ENCODE assay signal across 18 cellular contexts in genomic region chr6:5034736-5035135, GRCh38. TPM values are rescaled to one million over a fixed set of nuclear protein-coding genes. Genes with fewer than 3 reads are reported as not detected.
"Had no signal": no experiment of that assay in that cellular context is flagged by ENCODE, and none has a peak within 500 bp of the region (broad histone marks: within the 10 kb centered on the region; RNA-seq: fewer than 3 reads in every experiment).

No MANE protein-coding gene starts in this region.

- DNase-seq: activated CD4-positive, alpha-beta memory T cell treated with anti-CD3 and anti-CD28 coated beads, Interleukin-2, amount 10 ng/mL, durations not matched to agents 7 days and 5 days; activated CD4-positive, alpha-beta T cell treated with anti-CD3 and anti-CD28 coated beads for 4 hours; activated gamma-delta T cell; activated T-cell treated with anti-CD3 and anti-CD28 coated beads, Interleukin-2, amount 50 U/mL, for 4 hours; endodermal cell; kidney; left ventricle myocardium inferior; stimulated activated CD4-positive, alpha-beta T cell treated with anti-CD3 and anti-CD28 coated beads, Interleukin-15, amount 100 ng/mL, for 24 hours; stimulated activated CD4-positive, alpha-beta T cell treated with anti-CD3 and anti-CD28 coated beads, Interleukin-4, amount 100 ng/mL, for 24 hours; stimulated activated naive CD4-positive, alpha-beta T cell; T-helper 17 cell had no signal

- H3K79me2 ChIP-seq: hepatocyte had no signal

- H3K4me3 ChIP-seq: dorsolateral prefrontal cortex, esophagus muscularis mucosa, hepatocyte, left ventricle myocardium inferior, right atrium auricular region, tibial nerve had no signal

- H2AFZ ChIP-seq: hepatocyte had no signal

- H3K9me3 Mint-ChIP-seq: activated CD4-positive, alpha-beta memory T cell treated with anti-CD3 and anti-CD28 coated beads, Interleukin-2, amount 10 ng/mL, durations not matched to agents 7 days and 5 days; activated T-cell treated with anti-CD3 and anti-CD28 coated beads, Interleukin-2, amount 50 U/mL, for 4 hours; endodermal cell; natural killer cell treated with Interleukin-12 subunit alpha and Interleukin-12 subunit beta and Interleukin-15 and Interleukin-18, amount 100 ng/mL, for 72 hours had no signal

- H3K27me3 ChIP-seq: dorsolateral prefrontal cortex, esophagus muscularis mucosa, hepatocyte, right atrium auricular region, tibial nerve had no signal

- H3K27me3 Mint-ChIP-seq: T-helper 17 cell had no signal

- H3K9me3 ChIP-seq: esophagus muscularis mucosa, left ventricle myocardium inferior, right atrium auricular region, tibial nerve had no signal

- H3K36me3 ChIP-seq: esophagus muscularis mucosa, left ventricle myocardium inferior, right atrium auricular region, tibial nerve had no signal

- H3K27ac Mint-ChIP-seq: activated CD4-positive, alpha-beta memory T cell treated with anti-CD3 and anti-CD28 coated beads, Interleukin-2, amount 10 ng/mL, durations not matched to agents 7 days and 5 days; endodermal cell; natural killer cell treated with Interleukin-12 subunit alpha and Interleukin-12 subunit beta and Interleukin-15 and Interleukin-18, amount 100 ng/mL, for 72 hours had no signal

- H3K4me3 Mint-ChIP-seq: activated CD4-positive, alpha-beta memory T cell treated with anti-CD3 and anti-CD28 coated beads, Interleukin-2, amount 10 ng/mL, durations not matched to agents 7 days and 5 days; activated T-cell treated with anti-CD3 and anti-CD28 coated beads, Interleukin-2, amount 50 U/mL, for 4 hours; endodermal cell; natural killer cell treated with Interleukin-12 subunit alpha and Interleukin-12 subunit beta and Interleukin-15 and Interleukin-18, amount 100 ng/mL, for 72 hours; T-helper 17 cell had no signal

- H3K4me1 ChIP-seq: left ventricle myocardium inferior, right atrium auricular region, tibial nerve had no signal

- ATAC-seq: activated naive CD4-positive, alpha-beta T cell treated with anti-CD3 and anti-CD28 coated beads, Interleukin-2, amount 50 U/mL, for 72 hours; activated T-cell treated with anti-CD3 and anti-CD28 coated beads, Interleukin-2, amount 50 U/mL, for 4 hours; natural killer cell treated with Interleukin-12 subunit alpha and Interleukin-12 subunit beta and Interleukin-15 and Interleukin-18, amount 100 ng/mL, for 72 hours; T-helper 17 cell had no signal

- H3K4me2 ChIP-seq: hepatocyte had no signal

- H3K27ac ChIP-seq: dorsolateral prefrontal cortex, esophagus muscularis mucosa, hepatocyte, left ventricle myocardium inferior, right atrium auricular region, tibial nerve had no signal

RNA-seq across cellular contexts. Expression of gene PPP1R3G, which starts 50.4 kb away (rescaled TPM):
- total RNA-seq: activated T-cell treated with anti-CD3 and anti-CD28 coated beads, Interleukin-2, amount 50 U/mL, for 4 hours; endodermal cell; T-helper 17 cell had no signal
